Comparison of ENCODE assay signal across 1 cellular context in the genomic region with DNA sequence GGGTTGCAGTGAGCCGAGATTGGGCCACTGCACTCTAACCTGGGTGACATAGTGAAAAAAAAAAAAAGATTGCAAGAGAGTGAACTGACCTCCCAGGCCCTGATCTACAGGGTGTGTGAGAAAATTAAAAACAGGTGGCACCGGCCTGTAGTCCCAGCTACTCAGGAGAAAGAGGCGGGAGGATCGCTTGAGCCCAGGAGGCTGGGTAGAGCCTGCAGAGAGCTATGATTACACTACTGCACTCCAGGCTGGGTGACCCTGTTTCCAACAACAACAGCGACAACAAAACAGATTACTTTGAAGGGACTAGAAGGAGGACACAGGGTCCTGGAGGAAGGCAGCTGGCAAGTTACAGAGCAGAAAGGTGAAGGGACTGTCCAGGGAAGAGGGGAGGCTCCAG.
TF ChIP-seq lines count a peak whose summit lies in the region.

No MANE protein-coding gene starts in this region.

TF ChIP-seq in WTC11, 78 proteins besides CTCF, POLR2A, EP300 and RAD21:
- TF ChIP-seq, protein P1, sequence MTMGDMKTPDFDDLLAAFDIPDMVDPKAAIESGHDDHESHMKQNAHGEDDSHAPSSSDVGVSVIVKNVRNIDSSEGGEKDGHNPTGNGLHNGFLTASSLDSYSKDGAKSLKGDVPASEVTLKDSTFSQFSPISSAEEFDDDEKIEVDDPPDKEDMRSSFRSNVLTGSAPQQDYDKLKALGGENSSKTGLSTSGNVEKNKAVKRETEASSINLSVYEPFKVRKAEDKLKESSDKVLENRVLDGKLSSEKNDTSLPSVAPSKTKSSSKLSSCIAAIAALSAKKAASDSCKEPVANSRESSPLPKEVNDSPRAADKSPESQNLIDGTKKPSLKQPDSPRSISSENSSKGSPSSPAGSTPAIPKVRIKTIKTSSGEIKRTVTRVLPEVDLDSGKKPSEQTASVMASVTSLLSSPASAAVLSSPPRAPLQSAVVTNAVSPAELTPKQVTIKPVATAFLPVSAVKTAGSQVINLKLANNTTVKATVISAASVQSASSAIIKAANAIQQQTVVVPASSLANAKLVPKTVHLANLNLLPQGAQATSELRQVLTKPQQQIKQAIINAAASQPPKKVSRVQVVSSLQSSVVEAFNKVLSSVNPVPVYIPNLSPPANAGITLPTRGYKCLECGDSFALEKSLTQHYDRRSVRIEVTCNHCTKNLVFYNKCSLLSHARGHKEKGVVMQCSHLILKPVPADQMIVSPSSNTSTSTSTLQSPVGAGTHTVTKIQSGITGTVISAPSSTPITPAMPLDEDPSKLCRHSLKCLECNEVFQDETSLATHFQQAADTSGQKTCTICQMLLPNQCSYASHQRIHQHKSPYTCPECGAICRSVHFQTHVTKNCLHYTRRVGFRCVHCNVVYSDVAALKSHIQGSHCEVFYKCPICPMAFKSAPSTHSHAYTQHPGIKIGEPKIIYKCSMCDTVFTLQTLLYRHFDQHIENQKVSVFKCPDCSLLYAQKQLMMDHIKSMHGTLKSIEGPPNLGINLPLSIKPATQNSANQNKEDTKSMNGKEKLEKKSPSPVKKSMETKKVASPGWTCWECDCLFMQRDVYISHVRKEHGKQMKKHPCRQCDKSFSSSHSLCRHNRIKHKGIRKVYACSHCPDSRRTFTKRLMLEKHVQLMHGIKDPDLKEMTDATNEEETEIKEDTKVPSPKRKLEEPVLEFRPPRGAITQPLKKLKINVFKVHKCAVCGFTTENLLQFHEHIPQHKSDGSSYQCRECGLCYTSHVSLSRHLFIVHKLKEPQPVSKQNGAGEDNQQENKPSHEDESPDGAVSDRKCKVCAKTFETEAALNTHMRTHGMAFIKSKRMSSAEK (CRISPR knock-in tag; IDR thresholded peaks at IDR 0.05; ENCODE audit: borderline replicate concordance), result no peak
- TF ChIP-seq, protein P2, sequence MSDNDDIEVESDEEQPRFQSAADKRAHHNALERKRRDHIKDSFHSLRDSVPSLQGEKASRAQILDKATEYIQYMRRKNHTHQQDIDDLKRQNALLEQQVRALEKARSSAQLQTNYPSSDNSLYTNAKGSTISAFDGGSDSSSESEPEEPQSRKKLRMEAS (CRISPR knock-in tag; IDR thresholded peaks at IDR 0.05), result no peak
- TF ChIP-seq TCF7 (CRISPR knock-in tag; IDR thresholded peaks at IDR 0.05; ENCODE audit: low read depth), result no peak
- TF ChIP-seq, protein P3, sequence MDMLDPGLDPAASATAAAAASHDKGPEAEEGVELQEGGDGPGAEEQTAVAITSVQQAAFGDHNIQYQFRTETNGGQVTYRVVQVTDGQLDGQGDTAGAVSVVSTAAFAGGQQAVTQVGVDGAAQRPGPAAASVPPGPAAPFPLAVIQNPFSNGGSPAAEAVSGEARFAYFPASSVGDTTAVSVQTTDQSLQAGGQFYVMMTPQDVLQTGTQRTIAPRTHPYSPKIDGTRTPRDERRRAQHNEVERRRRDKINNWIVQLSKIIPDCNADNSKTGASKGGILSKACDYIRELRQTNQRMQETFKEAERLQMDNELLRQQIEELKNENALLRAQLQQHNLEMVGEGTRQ (CRISPR knock-in tag; IDR thresholded peaks at IDR 0.05), result no peak
- no peak for TF ChIP-seq CBFB (CRISPR knock-in tag; IDR thresholded peaks at IDR 0.05; ENCODE audit: low read depth)
- no peak for TF ChIP-seq ESRRA (CRISPR knock-in tag; IDR thresholded peaks at IDR 0.05; ENCODE audit: borderline replicate concordance)
- no peak for TF ChIP-seq IRF2 (CRISPR knock-in tag; IDR thresholded peaks at IDR 0.05; ENCODE audit: borderline replicate concordance, low read depth)
- TF ChIP-seq, protein P4, sequence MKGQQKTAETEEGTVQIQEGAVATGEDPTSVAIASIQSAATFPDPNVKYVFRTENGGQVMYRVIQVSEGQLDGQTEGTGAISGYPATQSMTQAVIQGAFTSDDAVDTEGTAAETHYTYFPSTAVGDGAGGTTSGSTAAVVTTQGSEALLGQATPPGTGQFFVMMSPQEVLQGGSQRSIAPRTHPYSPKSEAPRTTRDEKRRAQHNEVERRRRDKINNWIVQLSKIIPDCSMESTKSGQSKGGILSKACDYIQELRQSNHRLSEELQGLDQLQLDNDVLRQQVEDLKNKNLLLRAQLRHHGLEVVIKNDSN (CRISPR knock-in tag; IDR thresholded peaks at IDR 0.05), result no peak
- no peak for TF ChIP-seq ZBTB21 (CRISPR knock-in tag; IDR thresholded peaks at IDR 0.05; ENCODE audit: borderline replicate concordance)
- TF ChIP-seq RORB (CRISPR knock-in tag; IDR thresholded peaks at IDR 0.05), result no peak
- TF ChIP-seq, protein P5, sequence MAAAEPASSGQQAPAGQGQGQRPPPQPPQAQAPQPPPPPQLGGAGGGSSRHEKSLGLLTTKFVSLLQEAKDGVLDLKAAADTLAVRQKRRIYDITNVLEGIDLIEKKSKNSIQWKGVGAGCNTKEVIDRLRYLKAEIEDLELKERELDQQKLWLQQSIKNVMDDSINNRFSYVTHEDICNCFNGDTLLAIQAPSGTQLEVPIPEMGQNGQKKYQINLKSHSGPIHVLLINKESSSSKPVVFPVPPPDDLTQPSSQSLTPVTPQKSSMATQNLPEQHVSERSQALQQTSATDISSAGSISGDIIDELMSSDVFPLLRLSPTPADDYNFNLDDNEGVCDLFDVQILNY (CRISPR knock-in tag; IDR thresholded peaks at IDR 0.05), result no peak
- TF ChIP-seq SOX15 (CRISPR knock-in tag; IDR thresholded peaks at IDR 0.05), result no peak
- no peak for TF ChIP-seq ZNF317 (CRISPR knock-in tag; IDR thresholded peaks at IDR 0.05; ENCODE audit: borderline replicate concordance, low read depth)
- TF ChIP-seq, protein P6, sequence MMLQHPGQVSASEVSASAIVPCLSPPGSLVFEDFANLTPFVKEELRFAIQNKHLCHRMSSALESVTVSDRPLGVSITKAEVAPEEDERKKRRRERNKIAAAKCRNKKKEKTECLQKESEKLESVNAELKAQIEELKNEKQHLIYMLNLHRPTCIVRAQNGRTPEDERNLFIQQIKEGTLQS (CRISPR knock-in tag; conservative IDR thresholded peaks at IDR 0.05), result no peak
